17 cellular contexts compared by ENCODE assay signal in genomic region chr5:3542158-3542557, GRCh38. TPM values are rescaled to one million over a fixed set of nuclear protein-coding genes. Genes with fewer than 3 reads are reported as not detected.
DNase-seq lines count a peak whose midpoint lies in the region; ATAC-seq, FAIRE-seq and TF ChIP-seq lines count a peak whose summit lies in the region.
"Had no signal": no experiment of that assay in that cellular context is flagged by ENCODE, and none has a peak within 500 bp of the region (broad histone marks: within the 10 kb centered on the region; RNA-seq: fewer than 3 reads in every experiment).

No MANE protein-coding gene starts in this region.

- H3K36me3 ChIP-seq in mammary epithelial cell (ENCODE audit: insufficient read depth, low read length) = no peaks in the 10 kb centered on the region
- no peaks in the 10 kb centered on the region for H3K36me3 ChIP-seq in body of pancreas (replicated peaks in 1 of 2; ENCODE audit: insufficient read depth in 1 of 2, low read depth in 2 of 2)
- H3K36me3 ChIP-seq: BLaER1 had no signal

- H3K4me1 ChIP-seq in mammary epithelial cell (ENCODE audit: insufficient read depth, low read length) = no peaks in the 10 kb centered on the region
- H3K4me1 ChIP-seq in body of pancreas = no peaks in the 10 kb centered on the region
- H3K4me1 ChIP-seq: BLaER1 had no signal

- DNase-seq in HK-2 (ENCODE audit: unreplicated experiment) = peak; percentile 25
- peak; percentile 54 for DNase-seq in RCC 7860 (ENCODE audit: low spot score)
- DNase-seq in mammary epithelial cell = peak; percentile 73
- peak; percentile 7 for DNase-seq in renal cortical epithelial cell (ENCODE audit: low read depth)
- no peak for DNase-seq in superior temporal gyrus (ENCODE audit: extremely low spot score)
- no peak for DNase-seq in body of pancreas
- DNase-seq: CD8-positive, alpha-beta memory T cell; DMS 273 treated with DMSO at 0.1 percent for 48 hours; H9; NCI-H1092 treated with DMSO at 0.1 percent for 48 hours; NCI-H187; NCI-H2171 treated with DMSO at 0.1 percent for 48 hours; NCI-H510A had no signal

- no peak for TF ChIP-seq POLR2A in body of pancreas (IDR thresholded peaks at IDR 0.05)

- no peak overlapping the region for H3K4me2 ChIP-seq in mammary epithelial cell (ENCODE audit: insufficient read depth, low read depth, low read length)
- H3K4me2 ChIP-seq: BLaER1 had no signal

- H3K9ac ChIP-seq in mammary epithelial cell (ENCODE audit: insufficient read depth, low read length) = no peak overlapping the region
- H3K9ac ChIP-seq: BLaER1 had no signal

- no peaks in the 10 kb centered on the region for H3K79me2 ChIP-seq in mammary epithelial cell (ENCODE audit: insufficient read depth, low read length)

- intact Hi-C loops in mammary epithelial cell (cut with micrococcal nuclease) (no loop called here), body of pancreas (cut with DNase I) (no loop called here)

- in situ Hi-C loops in mammary epithelial cell (cut with MboI; ENCODE audit: low sequenced_read_pairs in 2 of 2) = no loop called here

- ATAC-seq in SK-N-SH treated with all-trans-retinoic acid at 6 μM for 48 hours = no peak
- ATAC-seq in body of pancreas = no peak
- ATAC-seq: Right ventricle myocardium inferior had no signal

- H3K27ac ChIP-seq in mammary epithelial cell (ENCODE audit: insufficient read depth, low read depth, low read length) (no peak overlapping the region), body of pancreas (no peak overlapping the region)
- H3K27ac ChIP-seq: BLaER1 had no signal

- no peaks in the 10 kb centered on the region for H3K9me3 ChIP-seq in mammary epithelial cell (replicated peaks; ENCODE audit: insufficient read depth, low read length)
- no peaks in the 10 kb centered on the region for H3K9me3 ChIP-seq in body of pancreas

- H2AFZ ChIP-seq in mammary epithelial cell (ENCODE audit: low read depth, low read length) = no peak overlapping the region

- no TSS peak for BruUV-seq in mammary epithelial cell (replicated peaks; lab: Mats Ljungman, UMichigan)

- CTCF ChIA-PET in mammary epithelial cell (lab: Charles Lee; ENCODE audit: low non-redundant PET) = no interaction called here

- H3K4me3 ChIP-seq in mammary epithelial cell (replicated peaks in 1 of 3; ENCODE audit: insufficient read depth in 1 of 3, low read depth in 2 of 3, low read length in 3 of 3) = no peak overlapping the region
- no peak overlapping the region for H3K4me3 ChIP-seq in body of pancreas
- H3K4me3 ChIP-seq: BLaER1 had no signal

- dilution Hi-C loops in mammary epithelial cell (cut with HindIII; ENCODE audit: low sequenced_read_pairs) = loop anchor here (5.0 kb wide), 1 partner anchor 35 kb away; no protein-coding TSS in a partner anchor

- H4K20me1 ChIP-seq in mammary epithelial cell (ENCODE audit: insufficient read depth, low read length) = no peaks in the 10 kb centered on the region
- H4K20me1 ChIP-seq: BLaER1 had no signal

- TF ChIP-seq CTCF in mammary epithelial cell (conservative IDR thresholded peaks at IDR 0.05 in 1 of 2, IDR thresholded peaks at IDR 0.05 in 1 of 2; ENCODE audit: extremely low read depth in 1 of 2, insufficient read depth in 1 of 2, low read depth in 1 of 2, low read length in 2 of 2) (no peak), body of pancreas (IDR thresholded peaks at IDR 0.05) (no peak)

- FAIRE-seq in RCC 7860 (lab: Jason Lieb, UNC) = peak; percentile 10

- 23% methylated on average over 3 of the region's 3 CpGs for WGBS in mammary epithelial cell (ENCODE audit: low coverage, missing lambda C conversion rate)
- 54 to 69% methylated on average over 3 of the region's 3 CpGs for WGBS in body of pancreas, 2 donors

- H3K27me3 ChIP-seq in mammary epithelial cell (ENCODE audit: insufficient read depth, low read length) (no peaks in the 10 kb centered on the region), body of pancreas (no peaks in the 10 kb centered on the region)
- H3K27me3 ChIP-seq: BLaER1 had no signal

TF ChIP-seq in SK-N-SH treated with all-trans-retinoic acid at 6 μM for 48 hours, 23 proteins besides CTCF, POLR2A, EP300 and RAD21:
- TF ChIP-seq TOX (CRISPR knock-in tag; IDR thresholded peaks at IDR 0.05; ENCODE audit: borderline replicate concordance) (no peak), ZFP3 (CRISPR knock-in tag; IDR thresholded peaks at IDR 0.05) (no peak), OSR1 (CRISPR knock-in tag; IDR thresholded peaks at IDR 0.05) (no peak), CSRNP3 (CRISPR knock-in tag; IDR thresholded peaks at IDR 0.05) (no peak), ISL1 (CRISPR knock-in tag; IDR thresholded peaks at IDR 0.05) (no peak), SNAI2 (CRISPR knock-in tag; IDR thresholded peaks at IDR 0.05) (no peak), ARNTL (CRISPR knock-in tag; IDR thresholded peaks at IDR 0.05; ENCODE audit: borderline replicate concordance, low read depth) (no peak), ZNF565 (CRISPR knock-in tag; conservative IDR thresholded peaks at IDR 0.05; ENCODE audit: low read depth) (no peak)
- TF ChIP-seq, protein P1, sequence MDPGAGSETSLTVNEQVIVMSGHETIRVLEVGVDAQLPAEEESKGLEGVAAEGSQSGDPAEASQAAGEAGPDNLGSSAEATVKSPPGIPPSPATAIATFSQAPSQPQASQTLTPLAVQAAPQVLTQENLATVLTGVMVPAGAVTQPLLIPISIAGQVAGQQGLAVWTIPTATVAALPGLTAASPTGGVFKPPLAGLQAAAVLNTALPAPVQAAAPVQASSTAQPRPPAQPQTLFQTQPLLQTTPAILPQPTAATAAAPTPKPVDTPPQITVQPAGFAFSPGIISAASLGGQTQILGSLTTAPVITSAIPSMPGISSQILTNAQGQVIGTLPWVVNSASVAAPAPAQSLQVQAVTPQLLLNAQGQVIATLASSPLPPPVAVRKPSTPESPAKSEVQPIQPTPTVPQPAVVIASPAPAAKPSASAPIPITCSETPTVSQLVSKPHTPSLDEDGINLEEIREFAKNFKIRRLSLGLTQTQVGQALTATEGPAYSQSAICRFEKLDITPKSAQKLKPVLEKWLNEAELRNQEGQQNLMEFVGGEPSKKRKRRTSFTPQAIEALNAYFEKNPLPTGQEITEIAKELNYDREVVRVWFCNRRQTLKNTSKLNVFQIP (CRISPR knock-in tag; IDR thresholded peaks at IDR 0.05; ENCODE audit: borderline replicate concordance, low read depth) = no peak
- TF ChIP-seq, protein P2, sequence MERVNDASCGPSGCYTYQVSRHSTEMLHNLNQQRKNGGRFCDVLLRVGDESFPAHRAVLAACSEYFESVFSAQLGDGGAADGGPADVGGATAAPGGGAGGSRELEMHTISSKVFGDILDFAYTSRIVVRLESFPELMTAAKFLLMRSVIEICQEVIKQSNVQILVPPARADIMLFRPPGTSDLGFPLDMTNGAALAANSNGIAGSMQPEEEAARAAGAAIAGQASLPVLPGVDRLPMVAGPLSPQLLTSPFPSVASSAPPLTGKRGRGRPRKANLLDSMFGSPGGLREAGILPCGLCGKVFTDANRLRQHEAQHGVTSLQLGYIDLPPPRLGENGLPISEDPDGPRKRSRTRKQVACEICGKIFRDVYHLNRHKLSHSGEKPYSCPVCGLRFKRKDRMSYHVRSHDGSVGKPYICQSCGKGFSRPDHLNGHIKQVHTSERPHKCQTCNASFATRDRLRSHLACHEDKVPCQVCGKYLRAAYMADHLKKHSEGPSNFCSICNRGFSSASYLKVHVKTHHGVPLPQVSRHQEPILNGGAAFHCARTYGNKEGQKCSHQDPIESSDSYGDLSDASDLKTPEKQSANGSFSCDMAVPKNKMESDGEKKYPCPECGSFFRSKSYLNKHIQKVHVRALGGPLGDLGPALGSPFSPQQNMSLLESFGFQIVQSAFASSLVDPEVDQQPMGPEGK (CRISPR knock-in tag; IDR thresholded peaks at IDR 0.05; ENCODE audit: borderline replicate concordance) = no peak

RNA-seq across cellular contexts. Expression of gene IRX1, which starts 53.5 kb away (rescaled TPM):
- 100 to 1,000 TPM in 1 of 2 donors, 10 to 100 TPM in 1; 29.8 to 200 TPM for total RNA-seq in mammary epithelial cell
- polyA plus RNA-seq in mammary epithelial cell = 29.6 TPM
- 14.3 TPM for polyA minus RNA-seq in mammary epithelial cell
- total RNA-seq in renal cortical epithelial cell = 3.3 and 11.7 TPM in 2 replicates
- under 1 TPM in 1 of 2 donors, not detected in 1; 0.78 TPM for total RNA-seq in body of pancreas
- total RNA-seq: CD8-positive, alpha-beta memory T cell; T-helper 2 cell treated with Interferon-gamma antibody and Interleukin-4, amounts not matched to agents 100 ng/mL and 5 ng/mL, for 36 hours had no signal
- polyA plus RNA-seq: CD8-positive, alpha-beta memory T cell had no signal

Comparison
In these comparisons a context has a peak if more than half of its experiments do, and no peak if none do; other contexts are left out.
1. DNase-seq: peak in HK-2 (single experiment), RCC 7860 (single experiment), mammary epithelial cell (single experiment) and renal cortical epithelial cell (single experiment); none in superior temporal gyrus (single experiment) and body of pancreas (0 of 4).